8 cellular contexts compared by ENCODE assay signal in genomic region chr19:23283925-23284324, GRCh38. TPM values are rescaled to one million over a fixed set of nuclear protein-coding genes. Genes with fewer than 3 reads are reported as not detected.
A peak's percentile ranks its signal among the peaks of the same experiment; 100 is the strongest.
DNase-seq lines count a peak whose midpoint lies in the region; ATAC-seq and TF ChIP-seq lines count a peak whose summit lies in the region.

No MANE protein-coding gene starts in this region.

- peak; percentile 36 for TF ChIP-seq CTCF in OCI-LY3 (IDR thresholded peaks at IDR 0.05; ENCODE audit: low read depth, low read length)

- H3K9me3 ChIP-seq in OCI-LY3 (ENCODE audit: insufficient read depth, low read length), result no peaks in the 10 kb centered on the region; the same call in none of the 2 replicates

- H3K79me2 ChIP-seq in OCI-LY3 (ENCODE audit: low read length), result no peaks in the 10 kb centered on the region

- peaks cover 8% of the 10 kb centered on the region for H3K9me3 Mint-ChIP-seq in activated T-helper 17 cell treated with anti-CD3 and anti-CD28 coated beads, Interleukin-2, amount 50 U/mL, for 72 hours

- intact Hi-C loops in head of caudate nucleus (cut with DNase I), result no loop called here

- DNase-seq in activated gamma-delta T cell treated with Interleukin-2 at 50 U/mL for 16 hours (peak; percentile 64), activated gamma-delta T cell (lab: John Stamatoyannopoulos, UW) (no peak), head of caudate nucleus (peak in 40 of 42 donors; percentile 18 to 81 (median 48))
- peak; percentile 28 to 59 for DNase-seq in stimulated activated CD4-positive, alpha-beta T cell treated with anti-CD3 and anti-CD28 coated beads, Interleukin-12 subunit alpha, Interleukin-12 subunit beta, amount 100 ng/mL, for 24 hours (ENCODE audit: low read depth in 2 of 2)

- no peaks in the 10 kb centered on the region for H4K20me1 ChIP-seq in OCI-LY3 (ENCODE audit: insufficient read depth, low read length)

- no peaks in the 10 kb centered on the region for H3K36me3 ChIP-seq in OCI-LY3 (replicated peaks; ENCODE audit: low read depth, low read length)

- H3K27ac Mint-ChIP-seq in activated T-helper 17 cell treated with anti-CD3 and anti-CD28 coated beads, Interleukin-2, amount 50 U/mL, for 72 hours, result no peak overlapping the region

- H3K4me2 ChIP-seq in OCI-LY3 (ENCODE audit: low read length), result no peak overlapping the region

- no peak overlapping the region for H3K4me3 Mint-ChIP-seq in activated T-helper 17 cell treated with anti-CD3 and anti-CD28 coated beads, Interleukin-2, amount 50 U/mL, for 72 hours

- H3K36me3 Mint-ChIP-seq in activated T-helper 17 cell treated with anti-CD3 and anti-CD28 coated beads, Interleukin-2, amount 50 U/mL, for 72 hours (ENCODE audit: low read depth), result no peaks in the 10 kb centered on the region

- H3K4me1 Mint-ChIP-seq in activated T-helper 17 cell treated with anti-CD3 and anti-CD28 coated beads, Interleukin-2, amount 50 U/mL, for 72 hours, result peaks cover 7% of the 10 kb centered on the region

- H3K4me3 ChIP-seq in OCI-LY3 (ENCODE audit: low read length), result no peak overlapping the region

- no peaks in the 10 kb centered on the region for H3K27me3 ChIP-seq in OCI-LY3 (ENCODE audit: low read depth, low read length)

- no peak overlapping the region for H2AFZ ChIP-seq in OCI-LY3 (ENCODE audit: low read depth, low read length)

- H3K27me3 Mint-ChIP-seq in activated T-helper 17 cell treated with anti-CD3 and anti-CD28 coated beads, Interleukin-2, amount 50 U/mL, for 72 hours, result no peaks in the 10 kb centered on the region

- no peak overlapping the region for H3K27ac ChIP-seq in OCI-LY3 (ENCODE audit: low read length)

- no peak overlapping the region for H3K9ac ChIP-seq in OCI-LY3 (ENCODE audit: low read length)

- peak; percentile 88 for ATAC-seq in activated T-helper 17 cell treated with anti-CD3 and anti-CD28 coated beads, Interleukin-2, amount 50 U/mL, for 72 hours (replicated peaks)
- no peak for ATAC-seq in HG02870 (IDR thresholded peaks at IDR 0.05; ENCODE audit: unreplicated experiment)
- ATAC-seq in HG03565 (IDR thresholded peaks at IDR 0.05; ENCODE audit: unreplicated experiment), result no peak

- H3K4me1 ChIP-seq in OCI-LY3 (ENCODE audit: low read length), result no peaks in the 10 kb centered on the region

RNA-seq across cellular contexts. Expression of gene ZNF724, which starts 33.7 kb away (rescaled TPM):
- 10 to 100 TPM; 11.8 to 12.5 TPM for total RNA-seq in activated T-helper 17 cell treated with anti-CD3 and anti-CD28 coated beads, Interleukin-2, amount 50 U/mL, for 72 hours
